In the genomic region with DNA sequence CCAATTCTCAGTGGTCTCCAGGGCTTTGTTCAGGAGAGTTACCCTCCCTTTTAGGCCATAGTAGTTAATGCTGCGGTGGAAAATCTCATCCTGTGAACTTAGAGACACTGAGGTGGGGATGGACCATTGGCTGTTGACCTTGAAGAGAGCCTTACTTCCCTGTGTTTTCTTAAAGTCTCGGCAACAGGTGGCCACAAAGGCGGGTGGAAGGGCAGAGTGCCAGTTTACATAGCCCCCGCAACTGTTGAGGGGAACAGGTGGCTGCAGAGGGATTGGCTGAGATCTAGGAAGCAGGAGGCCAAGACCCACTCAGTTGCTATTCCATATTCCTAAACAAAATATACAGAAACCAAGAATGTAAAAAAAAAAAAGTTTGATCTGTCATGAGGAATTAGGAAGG, we compare ENCODE assay signal across 14 cellular contexts.
"Had no signal": no experiment of that assay in that cellular context is flagged by ENCODE, and none has a peak within 500 bp of the region (broad histone marks: within the 10 kb centered on the region; RNA-seq: fewer than 3 reads in every experiment).

No MANE protein-coding gene starts in this region.

- DNase-seq: activated CD4-positive, alpha-beta T cell treated with anti-CD3 and anti-CD28 coated beads, Interleukin-2, amount 50 U/mL, for 4 hours; activated effector memory CD4-positive, alpha-beta T cell treated with Interleukin-2 at 50 U/mL for 16 hours; activated T-cell treated with anti-CD3 and anti-CD28 coated beads, Interleukin-2, amount 50 U/mL, for 24 hours; cerebellar nuclear complex; dermis blood vessel endothelial cell; lower lobe of right lung; natural killer cell; nucleus accumbens; stimulated activated CD4-positive, alpha-beta T cell treated with anti-CD3 and anti-CD28 coated beads, Interleukin-12 subunit alpha, Interleukin-12 subunit beta, amount 100 ng/mL, for 4 hours; stimulated activated naive CD4-positive, alpha-beta T cell; trophoblast cell had no signal

- H3K27ac ChIP-seq: lower lobe of right lung had no signal

- H3K36me3 ChIP-seq: lower lobe of right lung had no signal

- H3K4me3 ChIP-seq: body of pancreas, lower lobe of right lung had no signal

- ATAC-seq: activated CD4-positive, CD25-positive, alpha-beta regulatory T cell treated with anti-CD3 and anti-CD28 coated beads, Interleukin-2, amount 50 U/mL, for 24 hours; lower lobe of right lung; natural killer cell; sciatic nerve had no signal

- H3K9me3 ChIP-seq: body of pancreas had no signal

- H3K27me3 ChIP-seq: body of pancreas had no signal
